ENCODE assay signal across 8 cellular contexts in the genomic region with DNA sequence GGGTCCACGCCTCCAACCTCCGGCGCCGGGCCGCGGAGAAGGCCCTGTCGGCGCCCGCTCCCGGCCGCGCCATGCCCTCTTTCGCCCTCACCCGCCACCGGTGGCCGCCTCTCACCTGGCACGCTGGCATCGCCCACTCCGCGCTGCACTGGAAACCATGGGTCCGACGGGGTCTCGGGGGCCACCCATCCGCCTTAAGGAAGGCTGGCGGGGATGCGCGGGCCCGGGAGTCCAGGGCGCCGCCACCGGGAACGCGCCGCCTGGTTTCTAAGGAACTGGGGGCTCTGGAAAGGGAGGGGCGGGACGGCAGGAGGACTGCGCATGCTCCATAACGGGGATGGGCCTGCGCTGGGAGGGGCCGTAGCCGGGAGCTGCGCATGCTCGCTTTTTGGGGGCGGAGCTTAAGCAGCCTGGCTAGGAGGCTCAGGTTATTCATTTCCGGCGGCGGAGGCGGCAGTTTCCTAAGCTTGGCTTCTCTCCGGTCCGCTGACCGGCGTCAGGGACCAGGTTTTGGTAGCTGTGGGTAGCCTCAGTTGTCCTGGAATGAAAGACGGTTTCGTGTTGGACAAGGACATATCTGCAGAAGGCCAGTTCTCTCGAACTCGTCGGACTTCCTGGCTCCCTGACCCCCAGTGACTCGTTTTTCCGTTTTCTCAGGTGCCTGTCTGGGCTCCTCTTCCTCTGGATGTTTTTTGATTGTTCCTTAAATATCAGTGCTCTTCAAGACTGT. TPM values are rescaled to one million over a fixed set of nuclear protein-coding genes. Genes with fewer than 3 reads are reported as not detected.
A peak's percentile ranks its signal among the peaks of the same experiment; 100 is the strongest.
DNase-seq lines count a peak whose midpoint lies in the region; ATAC-seq and TF ChIP-seq lines count a peak whose summit lies in the region.

A gene with protein sequence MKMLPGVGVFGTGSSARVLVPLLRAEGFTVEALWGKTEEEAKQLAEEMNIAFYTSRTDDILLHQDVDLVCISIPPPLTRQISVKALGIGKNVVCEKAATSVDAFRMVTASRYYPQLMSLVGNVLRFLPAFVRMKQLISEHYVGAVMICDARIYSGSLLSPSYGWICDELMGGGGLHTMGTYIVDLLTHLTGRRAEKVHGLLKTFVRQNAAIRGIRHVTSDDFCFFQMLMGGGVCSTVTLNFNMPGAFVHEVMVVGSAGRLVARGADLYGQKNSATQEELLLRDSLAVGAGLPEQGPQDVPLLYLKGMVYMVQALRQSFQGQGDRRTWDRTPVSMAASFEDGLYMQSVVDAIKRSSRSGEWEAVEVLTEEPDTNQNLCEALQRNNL (minus strand): TSS at position 269 of the 730 bp plus-strand sequence. CDS start 33,601 bp downstream, outside the sequence.

- H3K79me2 ChIP-seq in OCI-LY3 (ENCODE audit: low read length), result peaks cover 43% of the 10 kb centered on the region

- H3K27me3 ChIP-seq in OCI-LY3 (ENCODE audit: low read depth, low read length), result no peaks in the 10 kb centered on the region
- no peaks in the 10 kb centered on the region for H3K27me3 ChIP-seq in mononuclear cell (ENCODE audit: insufficient read depth, low read length)

- H4K20me1 ChIP-seq in OCI-LY3 (ENCODE audit: insufficient read depth, low read length), result no peaks in the 10 kb centered on the region

- H3K4me2 ChIP-seq in OCI-LY3 (ENCODE audit: low read length), result peak within 1 kb of the TSS; percentile 89

- H3K9ac ChIP-seq in OCI-LY3 (ENCODE audit: low read length), result peak within 1 kb of the TSS; percentile 92

- H2AFZ ChIP-seq in OCI-LY3 (ENCODE audit: low read depth, low read length), result peak within 1 kb of the TSS; percentile 87

- H3K4me1 ChIP-seq in OCI-LY3 (ENCODE audit: low read length) (peaks cover 10% of the 10 kb centered on the region; the same call in 1 of the 2 replicates), mononuclear cell (ENCODE audit: insufficient read depth, low read length) (peaks cover 32% of the 10 kb centered on the region)

- H3K4me3 ChIP-seq in OCI-LY3 (ENCODE audit: low read length) (peak within 1 kb of the TSS; percentile 98), mononuclear cell (ENCODE audit: low read length) (peak within 1 kb of the TSS; percentile 83)

- peak; percentile 86 for ATAC-seq in GM21447 (IDR thresholded peaks at IDR 0.05; ENCODE audit: unreplicated experiment)

- DNase-seq in D341Med (ENCODE audit: low spot score) (peak; percentile 100), HuH-7 (ENCODE audit: low spot score) (peak; percentile 100), activated T-cell treated with anti-CD3 and anti-CD28 coated beads for 1 hour (ENCODE audit: low read depth) (peak; percentile 99), epidermal melanocyte (ENCODE audit: insufficient read length, low spot score) (peak; percentile 100)
- DNase-seq in stimulated activated CD8-positive, alpha-beta memory T cell treated with anti-CD3 and anti-CD28 coated beads, Interleukin-4, amount 100 ng/mL, for 1 hour (ENCODE audit: low read depth in 2 of 2, low spot score in 1 of 2), result peak; percentile 97 to 99

- H3K36me3 ChIP-seq in OCI-LY3 (replicated peaks; ENCODE audit: low read depth, low read length), result peaks cover 6% of the 10 kb centered on the region

- no peak for TF ChIP-seq CTCF in OCI-LY3 (IDR thresholded peaks at IDR 0.05; ENCODE audit: low read depth, low read length)

- H3K9me3 ChIP-seq in OCI-LY3 (ENCODE audit: insufficient read depth, low read length) (no peaks in the 10 kb centered on the region), mononuclear cell (ENCODE audit: low read depth, low read length) (no peaks in the 10 kb centered on the region)

- H3K27ac ChIP-seq in OCI-LY3 (ENCODE audit: low read length), result peak within 1 kb of the TSS; percentile 36

RNA-seq across cellular contexts. Expression of the gene that starts here (rescaled TPM):
- 2.0 TPM for total RNA-seq in mononuclear cell

Comparison
In these comparisons a context has a peak if more than half of its experiments do, and no peak if none do; other contexts are left out.
1. Peak in every context shown above with its lines: DNase-seq, ATAC-seq, H3K4me3 ChIP-seq and H3K27ac ChIP-seq.